1 cellular context compared by ENCODE assay signal in the genomic region with DNA sequence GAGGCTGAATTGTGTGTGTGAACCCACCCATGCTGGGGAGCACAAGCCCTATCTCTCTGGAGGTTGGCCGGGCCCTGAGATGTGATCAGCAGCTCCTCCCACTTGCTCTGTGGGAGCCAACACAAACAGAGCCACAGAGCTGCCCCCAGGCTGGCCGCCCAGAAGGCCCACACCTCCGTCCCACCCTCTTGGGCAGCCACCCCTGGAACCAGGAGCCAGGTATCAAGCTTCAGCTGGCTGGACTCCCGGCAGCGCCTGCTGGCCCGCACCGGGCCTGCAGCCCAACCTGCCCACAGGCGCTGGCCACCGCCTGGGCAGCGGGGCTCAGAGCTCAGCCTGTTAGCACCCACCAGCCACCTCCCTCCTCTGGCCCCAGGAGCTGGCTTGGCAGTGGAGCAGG.
TF ChIP-seq lines count a peak whose summit lies in the region.

No MANE protein-coding gene starts in this region.

TF ChIP-seq in HepG2, 621 proteins besides CTCF, POLR2A, EP300 and RAD21 (continued from another document):
- TF ChIP-seq, protein P1, sequence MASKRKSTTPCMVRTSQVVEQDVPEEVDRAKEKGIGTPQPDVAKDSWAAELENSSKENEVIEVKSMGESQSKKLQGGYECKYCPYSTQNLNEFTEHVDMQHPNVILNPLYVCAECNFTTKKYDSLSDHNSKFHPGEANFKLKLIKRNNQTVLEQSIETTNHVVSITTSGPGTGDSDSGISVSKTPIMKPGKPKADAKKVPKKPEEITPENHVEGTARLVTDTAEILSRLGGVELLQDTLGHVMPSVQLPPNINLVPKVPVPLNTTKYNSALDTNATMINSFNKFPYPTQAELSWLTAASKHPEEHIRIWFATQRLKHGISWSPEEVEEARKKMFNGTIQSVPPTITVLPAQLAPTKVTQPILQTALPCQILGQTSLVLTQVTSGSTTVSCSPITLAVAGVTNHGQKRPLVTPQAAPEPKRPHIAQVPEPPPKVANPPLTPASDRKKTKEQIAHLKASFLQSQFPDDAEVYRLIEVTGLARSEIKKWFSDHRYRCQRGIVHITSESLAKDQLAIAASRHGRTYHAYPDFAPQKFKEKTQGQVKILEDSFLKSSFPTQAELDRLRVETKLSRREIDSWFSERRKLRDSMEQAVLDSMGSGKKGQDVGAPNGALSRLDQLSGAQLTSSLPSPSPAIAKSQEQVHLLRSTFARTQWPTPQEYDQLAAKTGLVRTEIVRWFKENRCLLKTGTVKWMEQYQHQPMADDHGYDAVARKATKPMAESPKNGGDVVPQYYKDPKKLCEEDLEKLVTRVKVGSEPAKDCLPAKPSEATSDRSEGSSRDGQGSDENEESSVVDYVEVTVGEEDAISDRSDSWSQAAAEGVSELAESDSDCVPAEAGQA (IDR thresholded peaks at IDR 0.05; ENCODE audit: low read depth) = no peak
- TF ChIP-seq, protein P1 (CRISPR knock-in tag; IDR thresholded peaks at IDR 0.05; ENCODE audit: borderline replicate concordance) = no peak
- TF ChIP-seq ZNF230 (CRISPR knock-in tag; IDR thresholded peaks at IDR 0.05) (no peak), ASH2L (IDR thresholded peaks at IDR 0.05; ENCODE audit: insufficient read length, low read depth, low read length) (no peak)
